8 cellular contexts compared by ENCODE assay signal in the genomic region with DNA sequence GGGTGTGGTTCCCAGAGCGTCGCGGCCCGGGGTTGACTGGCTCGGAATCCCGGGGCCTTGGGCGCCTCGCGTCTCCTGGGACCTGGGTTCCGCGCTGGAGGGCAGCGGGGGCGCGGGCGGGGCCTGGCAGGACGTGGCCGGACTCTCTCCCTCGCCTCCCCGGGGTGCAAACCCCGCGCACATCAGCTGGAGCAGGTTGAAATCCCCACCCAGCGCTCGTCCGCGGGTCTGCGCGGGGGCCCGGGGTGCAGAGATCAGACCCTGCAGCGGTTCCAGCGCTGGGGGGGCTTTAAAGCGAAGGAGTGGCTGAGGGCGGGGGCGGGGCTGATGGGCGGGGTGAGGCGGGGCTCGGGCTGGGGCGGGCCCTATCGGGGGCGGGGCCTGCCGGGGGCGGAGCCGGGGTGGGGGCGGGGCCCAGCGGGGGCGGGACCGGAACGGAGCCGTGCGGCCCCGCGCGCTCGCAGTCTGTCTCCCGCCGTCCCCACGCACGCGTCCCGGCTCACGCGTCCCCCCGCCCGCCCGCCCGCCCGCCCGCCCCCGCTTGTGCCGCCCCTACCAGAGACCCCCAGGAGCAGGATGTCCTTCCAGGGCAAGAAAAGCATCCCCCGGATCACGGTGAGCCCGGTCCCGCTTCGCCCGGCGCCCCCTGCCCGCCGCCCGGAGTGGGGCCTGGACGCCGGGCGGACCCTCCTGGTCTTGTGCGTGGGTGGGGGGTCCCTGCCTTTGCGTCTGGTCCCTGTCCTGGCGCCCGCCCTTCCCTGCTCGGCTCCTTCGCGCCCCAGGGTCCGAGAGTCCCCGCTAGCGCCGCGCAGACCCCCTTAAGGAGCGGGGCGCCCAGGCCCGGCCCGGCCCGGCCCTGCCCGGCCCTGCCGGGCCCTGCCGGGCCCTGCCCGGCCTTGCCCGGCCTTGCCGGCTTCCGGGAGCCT. TPM values are rescaled to one million over a fixed set of nuclear protein-coding genes. Genes with fewer than 3 reads are reported as not detected.
DNase-seq lines count a peak whose midpoint lies in the region; ATAC-seq and TF ChIP-seq lines count a peak whose summit lies in the region.

A gene (plus strand): TSS at position 461 of the 926 bp plus-strand sequence. CDS start 116 bp downstream, at position 577.

- H4K20me1 ChIP-seq in H9 (ENCODE audit: control insufficient read depth, insufficient read depth, insufficient read length), result no peaks in the 10 kb centered on the region

- peak within 1 kb of the TSS; percentile 62 for H3K18ac ChIP-seq in H9 (ENCODE audit: insufficient read length, low read depth, low read length)

- DNase-seq in H9 (no peak), glutamatergic neuron (peak; percentile 53), progenitor cell of endocrine pancreas (ENCODE audit: low spot score, unreplicated experiment) (no peak), DMS114 treated with DMSO at 0.1 percent for 48 hours (lab: John Stamatoyannopoulos, UW; ENCODE audit: unreplicated experiment) (no peak), inferior parietal cortex (ENCODE audit: extremely low spot score) (no peak)
- peak; percentile 66 for DNase-seq in activated CD8-positive, alpha-beta memory T cell treated with anti-CD3 and anti-CD28 coated beads, Interleukin-2, amount 50 U/mL, for 48 hours

- H3K27ac Mint-ChIP-seq in H9, result no peak within 1 kb of the TSS
- peak within 1 kb of the TSS; percentile 92 for H3K27ac Mint-ChIP-seq in glutamatergic neuron (ENCODE audit: unreplicated experiment)
- no peak within 1 kb of the TSS for H3K27ac Mint-ChIP-seq in progenitor cell of endocrine pancreas

- no peak within 1 kb of the TSS for H3K4ac ChIP-seq in H9 (ENCODE audit: low read depth, low read length)

- H2AFZ ChIP-seq in ACC112 (ENCODE audit: low read length, unreplicated experiment) (no peak within 1 kb of the TSS), H9 (ENCODE audit: low read length) (no peak within 1 kb of the TSS)

- no peak within 1 kb of the TSS for H2BK15ac ChIP-seq in H9 (ENCODE audit: low read depth, low read length)

- no peak within 1 kb of the TSS for H3K9ac ChIP-seq in H9 (ENCODE audit: extremely low read depth, insufficient read length, low read length)

- H2AK5ac ChIP-seq in H9 (ENCODE audit: insufficient read length, low read length), result no peak within 1 kb of the TSS

- H3K4me3 ChIP-seq in ACC112 (ENCODE audit: low read depth, low read length), result peak within 1 kb of the TSS; percentile 73

- no peak within 1 kb of the TSS for H2BK120ac ChIP-seq in H9 (ENCODE audit: low read depth, low read length, poor library complexity, severe bottlenecking)

- H3K27me3 Mint-ChIP-seq in H9 (ENCODE audit: low read depth), result peaks cover 77% of the 10 kb centered on the region
- H3K27me3 Mint-ChIP-seq in glutamatergic neuron (ENCODE audit: unreplicated experiment), result peaks cover 18% of the 10 kb centered on the region
- H3K27me3 Mint-ChIP-seq in progenitor cell of endocrine pancreas, result peaks cover 57% of the 10 kb centered on the region

- no peaks in the 10 kb centered on the region for H3K79me1 ChIP-seq in H9 (ENCODE audit: insufficient read depth, low read depth, low read length, poor library complexity, severe bottlenecking)

- H3K9me3 Mint-ChIP-seq in H9 (peaks cover 0 to 3% of the 10 kb centered on the region in 2 experiments; a peak in 3 of 5 replicates), glutamatergic neuron (ENCODE audit: unreplicated experiment) (peaks cover 12% of the 10 kb centered on the region), progenitor cell of endocrine pancreas (ENCODE audit: low read depth) (no peaks in the 10 kb centered on the region)

- H3K36me3 ChIP-seq in ACC112 (ENCODE audit: insufficient read depth, low read length), result no peaks in the 10 kb centered on the region

- no peak within 1 kb of the TSS for H3K23ac ChIP-seq in H9 (ENCODE audit: insufficient read length, low read depth, low read length)

- peak within 1 kb of the TSS; percentile 58 for H3K4me2 ChIP-seq in H9 (ENCODE audit: insufficient read depth, insufficient read length, low read length)

- no peak within 1 kb of the TSS for H4K5ac ChIP-seq in H9 (ENCODE audit: insufficient read length, low read depth, low read length)

- WGBS in H9 (ENCODE audit: extremely low coverage, insufficient read length, low lambda C conversion rate), result no CpG with 5 or more reads among the region's 106 CpGs

- no peak within 1 kb of the TSS for H2BK20ac ChIP-seq in H9 (ENCODE audit: low read depth, low read length, poor library complexity, severe bottlenecking)

- no peak within 1 kb of the TSS for H3T11ph ChIP-seq in H9 (ENCODE audit: low read length)

- no peak within 1 kb of the TSS for H3K14ac ChIP-seq in H9 (ENCODE audit: insufficient read depth, low read length)

- peak within 1 kb of the TSS; percentile 61 to 76 for H3K4me3 Mint-ChIP-seq in H9
- peak within 1 kb of the TSS; percentile 98 for H3K4me3 Mint-ChIP-seq in glutamatergic neuron (ENCODE audit: unreplicated experiment)
- H3K4me3 Mint-ChIP-seq in progenitor cell of endocrine pancreas (ENCODE audit: low read depth), result peak within 1 kb of the TSS; percentile 73

- peak; percentile 17; the same call in 1 of the 3 replicates for TF ChIP-seq CTCF in H9 (conservative IDR thresholded peaks at IDR 0.05)
- TF ChIP-seq CTCF in glutamatergic neuron (IDR thresholded peaks at IDR 0.05; ENCODE audit: partially characterized antibody, unreplicated experiment), result peak; percentile 5
- TF ChIP-seq CTCF in progenitor cell of endocrine pancreas (IDR thresholded peaks at IDR 0.05; ENCODE audit: unreplicated experiment), result no peak

- H2BK12ac ChIP-seq in H9 (ENCODE audit: insufficient read length, low read depth, low read length), result no peak within 1 kb of the TSS

- no peaks in the 10 kb centered on the region for H3K79me2 ChIP-seq in ACC112 (ENCODE audit: control insufficient read depth, insufficient read depth, low read length, unreplicated experiment)
- no peaks in the 10 kb centered on the region for H3K79me2 ChIP-seq in H9 (ENCODE audit: insufficient read depth, low read length)

- H3K4me1 Mint-ChIP-seq in H9 (peaks cover 5 to 8% of the 10 kb centered on the region in 2 experiments), glutamatergic neuron (ENCODE audit: low read depth, unreplicated experiment) (peaks cover 15% of the 10 kb centered on the region), progenitor cell of endocrine pancreas (ENCODE audit: low read depth) (peaks cover 5% of the 10 kb centered on the region)

- H4K8ac ChIP-seq in H9 (replicated peaks; ENCODE audit: insufficient read length, low read depth, low read length), result no peak within 1 kb of the TSS

- no peaks in the 10 kb centered on the region for H3K9me3 ChIP-seq in H9 (ENCODE audit: control insufficient read depth, low read depth, low read length)

- H2BK5ac ChIP-seq in H9 (ENCODE audit: insufficient read length, low read length), result no peak within 1 kb of the TSS

- H4K91ac ChIP-seq in H9 (ENCODE audit: insufficient read length, low read depth, low read length), result no peak within 1 kb of the TSS

- H3K27ac ChIP-seq in ACC112 (ENCODE audit: low read depth, low read length) (no peak within 1 kb of the TSS), H9 (ENCODE audit: insufficient read length, low read depth, low read length) (no peak within 1 kb of the TSS)

- H3K36me3 Mint-ChIP-seq in H9 (ENCODE audit: insufficient read depth in 1 of 3, low read depth in 3 of 3) (peaks cover 8 to 18% (median 16%) of the 10 kb centered on the region in 3 experiments; a peak in 6 of 7 replicates), glutamatergic neuron (ENCODE audit: unreplicated experiment) (peaks cover 5% of the 10 kb centered on the region), progenitor cell of endocrine pancreas (ENCODE audit: insufficient read depth) (peaks cover 12% of the 10 kb centered on the region)

- no peaks in the 10 kb centered on the region for H3K4me1 ChIP-seq in ACC112 (ENCODE audit: control insufficient read depth, insufficient read depth, low read length, unreplicated experiment)
- H3K4me1 ChIP-seq in H9 (ENCODE audit: insufficient read depth, low read length), result no peaks in the 10 kb centered on the region; the same call in 1 of the 2 replicates

- peaks cover 71% of the 10 kb centered on the region for H3K27me3 ChIP-seq in ACC112 (ENCODE audit: insufficient read depth, low read length)
- peaks cover 22% of the 10 kb centered on the region; the same call in 1 of the 2 replicates for H3K27me3 ChIP-seq in H9 (ENCODE audit: insufficient read depth, low read length)

- ATAC-seq in HG03439 (IDR thresholded peaks at IDR 0.05; ENCODE audit: unreplicated experiment), result no peak

- peaks cover 22% of the 10 kb centered on the region for H3K23me2 ChIP-seq in H9 (ENCODE audit: insufficient read length, low read depth, low read length, poor library complexity, severe bottlenecking)

- H3K56ac ChIP-seq in H9 (ENCODE audit: insufficient read length, low read depth, low read length), result no peak within 1 kb of the TSS

RNA-seq across cellular contexts. Expression of the gene that starts here (rescaled TPM):
- total RNA-seq in H9 (2021) (26.3 and 29.0 TPM in 2 replicates), glutamatergic neuron (ENCODE audit: unreplicated experiment) (402 TPM), progenitor cell of endocrine pancreas (54.6 and 55.9 TPM in 2 replicates)

Comparison
In these comparisons a context has a peak if more than half of its experiments do, and no peak if none do; other contexts are left out.
1. DNase-seq: peak in activated CD8-positive, alpha-beta memory T cell treated with anti-CD3 and anti-CD28 coated beads, Interleukin-2, amount 50 U/mL, for 48 hours (single experiment) and glutamatergic neuron (single experiment); none in H9 (single experiment), progenitor cell of endocrine pancreas (single experiment), DMS114 treated with DMSO at 0.1 percent for 48 hours (single experiment) and inferior parietal cortex (single experiment).
2. Peak in every context shown above with its lines, with median percentiles within 50 percentile points of each other: H3K4me3 Mint-ChIP-seq.